In the genomic region with DNA sequence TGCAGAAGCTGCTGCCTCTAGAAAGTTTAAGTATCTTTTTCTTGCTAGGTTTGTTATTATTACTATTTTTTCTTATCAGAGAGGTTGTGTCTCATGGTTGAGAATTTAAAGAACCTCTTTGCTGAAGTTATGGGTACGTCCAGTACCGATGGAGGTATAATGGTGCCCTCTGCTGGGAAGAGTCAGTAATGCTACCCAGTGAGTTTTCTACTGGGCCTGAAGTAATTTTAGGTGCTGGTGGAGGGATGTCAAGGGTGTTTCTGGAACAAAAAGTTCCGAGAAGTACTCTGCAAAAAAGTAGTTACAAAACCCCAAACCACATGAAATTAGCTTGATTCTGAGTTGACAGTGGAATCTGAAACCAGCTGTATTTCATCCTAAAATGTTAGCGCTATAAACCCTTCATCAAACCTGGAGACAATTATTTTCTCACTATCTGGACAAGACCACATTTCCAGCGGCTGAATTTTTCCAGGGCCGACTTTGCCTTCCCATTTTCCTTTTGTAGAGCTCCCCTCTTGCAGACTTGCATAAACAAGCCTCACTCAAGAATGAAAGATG, we compare ENCODE assay signal across 8 cellular contexts.
DNase-seq lines count a peak whose midpoint lies in the region; ATAC-seq, FAIRE-seq and TF ChIP-seq lines count a peak whose summit lies in the region.

No MANE protein-coding gene starts in this region.

- CTCF ChIA-PET in Caco-2 (lab: Charles Lee), result interaction anchor here (0.7 to 0.8 kb wide), 2 partner anchors 483 to 533 kb away, joined by 3 read pairs; no protein-coding TSS in a partner anchor

- 0 to 18% methylated on average over 2 to 6 of the region's 6 CpGs for WGBS in transverse colon (ENCODE audit: low coverage in 1 of 2), 2 donors

- no peaks in the 10 kb centered on the region for H3K36me3 Mint-ChIP-seq in Caco-2 (ENCODE audit: insufficient read depth, unreplicated experiment)

- in situ Hi-C loops in transverse colon (cut with MboI; ENCODE audit: low pct_ligation_motif_present in 1 of 4, low pct_unique_long_range_greater_than_20kb in 1 of 4, low sequenced_read_pairs in 3 of 4), result loop anchor here in 2 of 4 donors (10.0 to 25.0 kb wide), 2 partner anchors 528 to 536 kb away; no protein-coding TSS in a partner anchor

- H3K9me3 ChIP-seq in Caco-2, result no peaks in the 10 kb centered on the region
- no peaks in the 10 kb centered on the region for H3K9me3 ChIP-seq in transverse colon

- H3K27me3 Mint-ChIP-seq in Caco-2 (ENCODE audit: insufficient read depth, unreplicated experiment), result no peaks in the 10 kb centered on the region

- no peak overlapping the region for H3K4me3 ChIP-seq in Caco-2 (ENCODE audit: low read depth, low read length)
- no peak overlapping the region for H3K4me3 ChIP-seq in transverse colon

- peak; percentile 62 to 65 for TF ChIP-seq CTCF in Caco-2 (IDR thresholded peaks at IDR 0.05; ENCODE audit: insufficient read depth in 1 of 2, low read depth in 1 of 2, low read length in 1 of 2, severe bottlenecking in 1 of 2, unreplicated experiment in 1 of 2)
- peak; percentile 51 to 67 (median 60) for TF ChIP-seq CTCF in transverse colon (IDR thresholded peaks at IDR 0.05)

- no peaks in the 10 kb centered on the region for H3K9me3 Mint-ChIP-seq in Caco-2 (ENCODE audit: unreplicated experiment)

- DNase-seq in Caco-2 (peak; percentile 45 to 56), M059J (ENCODE audit: low read depth) (peak; percentile 49), UCSD-AML1 (lab: John Stamatoyannopoulos, UW; ENCODE audit: unreplicated experiment) (peak; percentile 6), mucosa of gallbladder (ENCODE audit: low spot score) (peak; percentile 55), transverse colon (peak; percentile 59)

- TF ChIP-seq EP300 in transverse colon (IDR thresholded peaks at IDR 0.05; ENCODE audit: low read depth), result no peak

- no peak overlapping the region for H3K4me3 Mint-ChIP-seq in Caco-2 (ENCODE audit: unreplicated experiment)

- ATAC-seq in GM18867 (IDR thresholded peaks at IDR 0.05; ENCODE audit: unreplicated experiment) (peak; percentile 88), HG03175 (IDR thresholded peaks at IDR 0.05; ENCODE audit: unreplicated experiment) (no peak)

- H3K27ac ChIP-seq in transverse colon, result peak overlapping the region in 1 of 4 donors; percentile 16

- no TSS peak for BruUV-seq in Caco-2 (replicated peaks; lab: Mats Ljungman, UMichigan)

- POLR2A ChIA-PET in Caco-2 (lab: Charles Lee), result no interaction called here

- intact Hi-C loops in Caco-2 (cut with micrococcal nuclease; ENCODE audit: unreplicated experiment) (loop anchor here (2.0 to 5.0 kb wide), 2 partner anchors 378 to 531 kb away; no protein-coding TSS in a partner anchor), transverse colon (cut with DNase I; ENCODE audit: low total_unique reads) (loop anchor here (10.0 kb wide), 1 partner anchor 538 kb away; no protein-coding TSS in a partner anchor)

- peak; percentile 77 for FAIRE-seq in endometrium (lab: Jason Lieb, UNC)

- no peaks in the 10 kb centered on the region for H3K36me3 ChIP-seq in Caco-2 (ENCODE audit: control insufficient read depth, insufficient read depth, low read length)
- H3K36me3 ChIP-seq in transverse colon, result no peaks in the 10 kb centered on the region

- no peak overlapping the region for H3K27ac Mint-ChIP-seq in Caco-2 (ENCODE audit: unreplicated experiment)

- no peaks in the 10 kb centered on the region for H3K4me1 ChIP-seq in Caco-2
- H3K4me1 ChIP-seq in transverse colon, result no peaks in the 10 kb centered on the region

- H3K4me1 Mint-ChIP-seq in Caco-2 (ENCODE audit: low read depth, unreplicated experiment), result no peaks in the 10 kb centered on the region

- H3K27me3 ChIP-seq in Caco-2 (replicated peaks; ENCODE audit: control insufficient read depth, insufficient read depth, low read length) (no peaks in the 10 kb centered on the region), transverse colon (no peaks in the 10 kb centered on the region)

- no peak for TF ChIP-seq POLR2A in transverse colon (IDR thresholded peaks at IDR 0.05)

Comparison
In these comparisons a context has a peak if more than half of its experiments do, and no peak if none do; other contexts are left out.
1. DNase-seq: peak in every context shown above with its lines; median percentile 59 in transverse colon; 55 in mucosa of gallbladder; 50 in Caco-2; 49 in M059J; 6 in UCSD-AML1.